ENCODE assay signal across 9 cellular contexts in genomic region chr19:43316591-43317319, GRCh38. TPM values are rescaled to one million over a fixed set of nuclear protein-coding genes. Genes with fewer than 3 reads are reported as not detected.
DNase-seq lines count a peak whose midpoint lies in the region; ATAC-seq and TF ChIP-seq lines count a peak whose summit lies in the region.
"Had no signal": no experiment of that assay in that cellular context is flagged by ENCODE, and none has a peak within 500 bp of the region (broad histone marks: within the 10 kb centered on the region; RNA-seq: fewer than 3 reads in every experiment).

No MANE protein-coding gene starts in this region.

- H3K36me3 Mint-ChIP-seq in glutamatergic neuron (ENCODE audit: unreplicated experiment) = no peaks in the 10 kb centered on the region
- H3K36me3 Mint-ChIP-seq: CD8-positive, alpha-beta T cell had no signal

- TF ChIP-seq CTCF in glutamatergic neuron (IDR thresholded peaks at IDR 0.05; ENCODE audit: partially characterized antibody, unreplicated experiment) = no peak

- H3K27me3 Mint-ChIP-seq in glutamatergic neuron (ENCODE audit: unreplicated experiment) = no peaks in the 10 kb centered on the region

- H3K4me3 Mint-ChIP-seq in glutamatergic neuron (ENCODE audit: unreplicated experiment) = no peak overlapping the region
- H3K4me3 Mint-ChIP-seq: CD8-positive, alpha-beta T cell had no signal

- H3K27ac Mint-ChIP-seq in glutamatergic neuron (ENCODE audit: unreplicated experiment) = no peak overlapping the region
- H3K27ac Mint-ChIP-seq: CD8-positive, alpha-beta T cell had no signal

- ATAC-seq in HG02610 (IDR thresholded peaks at IDR 0.05; ENCODE audit: unreplicated experiment) = no peak
- ATAC-seq: CD8-positive, alpha-beta T cell had no signal

- peak; percentile 19 for DNase-seq in NK-92 treated with Interleukin-12 subunit alpha and Interleukin-12 subunit beta, amount 100 ng/mL, for 24 hours (lab: John Stamatoyannopoulos, UW)
- DNase-seq in NK-92 (lab: John Stamatoyannopoulos, UW; ENCODE audit: unreplicated experiment) (no peak), NCI-H82 (lab: John Stamatoyannopoulos, UW) (peak; percentile 86), ecto neural progenitor cell (ENCODE audit: low spot score) (peak; percentile 87), stromal cell of bone marrow (ENCODE audit: low read depth) (peak; percentile 2), glutamatergic neuron (no peak), NCI-H345 (lab: John Stamatoyannopoulos, UW) (no peak)
- DNase-seq: CD8-positive, alpha-beta T cell had no signal

- peaks cover 4% of the 10 kb centered on the region for H3K9me3 Mint-ChIP-seq in glutamatergic neuron (ENCODE audit: unreplicated experiment)
- H3K9me3 Mint-ChIP-seq: CD8-positive, alpha-beta T cell had no signal

- no peaks in the 10 kb centered on the region for H3K4me1 Mint-ChIP-seq in glutamatergic neuron (ENCODE audit: low read depth, unreplicated experiment)

RNA-seq across cellular contexts. Expression of gene CD177, which starts 36.7 kb away (rescaled TPM):
- not detected for total RNA-seq in glutamatergic neuron (ENCODE audit: unreplicated experiment)
- total RNA-seq: CD8-positive, alpha-beta T cell had no signal

RNA-seq across cellular contexts. Expression of gene PSG9, which starts 47.4 kb away (rescaled TPM):
- total RNA-seq in glutamatergic neuron (ENCODE audit: unreplicated experiment) = not detected
- total RNA-seq: CD8-positive, alpha-beta T cell had no signal

Comparison
In these comparisons a context has a peak if more than half of its experiments do, and no peak if none do; other contexts are left out.
1. DNase-seq: peak in NK-92 treated with Interleukin-12 subunit alpha and Interleukin-12 subunit beta, amount 100 ng/mL, for 24 hours (single experiment), NCI-H82 (single experiment), ecto neural progenitor cell (single experiment) and stromal cell of bone marrow (single experiment); none in NK-92 (single experiment), glutamatergic neuron (single experiment) and NCI-H345 (single experiment).